In genomic region chr16:71845639-71846431, GRCh38 we compare ENCODE assay signal across 8 cellular contexts. TPM values are rescaled to one million over a fixed set of nuclear protein-coding genes. Genes with fewer than 3 reads are reported as not detected.
DNase-seq lines count a peak whose midpoint lies in the region; ATAC-seq, FAIRE-seq and TF ChIP-seq lines count a peak whose summit lies in the region.

TSS of gene ATXN1L (plus strand) at chr16:71845976. CDS start at chr16:71849741, 3,765 bp downstream.

- H3K79me2 ChIP-seq in H1 (ENCODE audit: control insufficient read depth in 1 of 2, insufficient read depth in 2 of 2, low read length in 2 of 2) = peaks cover 11 to 21% of the 10 kb centered on the region in 2 experiments

- H2BK120ac ChIP-seq in H1 (replicated peaks; ENCODE audit: low read depth, low read length) (no peak within 1 kb of the TSS), mesenchymal stem cell (ENCODE audit: low read depth, low read length) (peak within 1 kb of the TSS; percentile 42)

- peak within 1 kb of the TSS; percentile 75 for H2BK5ac ChIP-seq in H1 (ENCODE audit: low read depth, low read length)
- H2BK5ac ChIP-seq in mesenchymal stem cell (ENCODE audit: low read depth, low read length, poor library complexity, severe bottlenecking) = peak within 1 kb of the TSS; percentile 84

- H4K20me1 ChIP-seq in H1 (replicated peaks in 1 of 2; ENCODE audit: control insufficient read depth in 1 of 2, insufficient read depth in 2 of 2, low read length in 2 of 2) = peaks cover 0 to 7% of the 10 kb centered on the region in 2 experiments

- H3K23ac ChIP-seq in H1 (ENCODE audit: insufficient read length) = no peak within 1 kb of the TSS
- H3K23ac ChIP-seq in mesenchymal stem cell (ENCODE audit: low read length in 2 of 2) = peak within 1 kb of the TSS in 1 of 2 experiments; percentile 75

- peaks cover 11 to 44% (median 18%) of the 10 kb centered on the region in 3 donors for H3K36me3 Mint-ChIP-seq in CD8-positive, alpha-beta memory T cell

- H3K23me2 ChIP-seq in H1 (ENCODE audit: low read depth, low read length) = peaks cover 6% of the 10 kb centered on the region

- no peaks in the 10 kb centered on the region for H3K27me3 Mint-ChIP-seq in CD8-positive, alpha-beta memory T cell

- peak within 1 kb of the TSS; percentile 97 for H3K4me3 ChIP-seq in CD8-positive, alpha-beta memory T cell (ENCODE audit: low read length)
- H3K4me3 ChIP-seq in HL-60 (replicated peaks; ENCODE audit: insufficient read depth, low read length) = peak within 1 kb of the TSS; percentile 99
- peak within 1 kb of the TSS; percentile 78 to 97 (median 94) for H3K4me3 ChIP-seq in H1 (ENCODE audit: extremely low read depth in 1 of 4, insufficient read depth in 2 of 4, low read depth in 3 of 4, low read length in 4 of 4)
- peak within 1 kb of the TSS; percentile 91 to 96 for H3K4me3 ChIP-seq in mesenchymal stem cell (ENCODE audit: insufficient read depth in 1 of 2, low read depth in 1 of 2, low read length in 2 of 2)

- no peak for FAIRE-seq in H1 (lab: Jason Lieb, UNC)

- no peaks in the 10 kb centered on the region for H3K9me3 ChIP-seq in CD8-positive, alpha-beta memory T cell (ENCODE audit: low read length)
- no peaks in the 10 kb centered on the region for H3K9me3 ChIP-seq in H1 (ENCODE audit: insufficient read depth in 2 of 2, low read depth in 1 of 2, low read length in 1 of 2)
- H3K9me3 ChIP-seq in mesenchymal stem cell (ENCODE audit: control insufficient read depth, low read length) = no peaks in the 10 kb centered on the region

- H3K27ac Mint-ChIP-seq in CD8-positive, alpha-beta memory T cell = peak within 1 kb of the TSS; percentile 91 to 98 (median 96)

- H3K18ac ChIP-seq in H1 (ENCODE audit: extremely low read depth, low read length) = no peak within 1 kb of the TSS; the same call in none of the 2 replicates
- peak within 1 kb of the TSS; percentile 68 to 88 for H3K18ac ChIP-seq in mesenchymal stem cell (ENCODE audit: low read depth in 1 of 2, low read length in 2 of 2)

- TF ChIP-seq POLR2A in H1 (IDR thresholded peaks at IDR 0.05; ENCODE audit: control extremely low read depth in 1 of 2, low read depth in 2 of 2, low read length in 2 of 2) = peak; percentile 89 to 95

- TF ChIP-seq EP300 in H1 (IDR thresholded peaks at IDR 0.05; ENCODE audit: borderline replicate concordance in 1 of 2, low read depth in 2 of 2, low read length in 2 of 2) = peak in 1 of 2 experiments; percentile 82; a peak in 1 of 3 replicates

- no peak for TF ChIP-seq RAD21 in H1 (IDR thresholded peaks at IDR 0.05 in 1 of 2, conservative IDR thresholded peaks at IDR 0.05 in 1 of 2; ENCODE audit: low read depth in 2 of 2, low read length in 2 of 2)

- H2BK20ac ChIP-seq in H1 (ENCODE audit: low read length) = no peak within 1 kb of the TSS

- peak within 1 kb of the TSS; percentile 91 to 97 (median 94) for H3K4me3 Mint-ChIP-seq in CD8-positive, alpha-beta memory T cell

- TF ChIP-seq CTCF in HL-60 (IDR thresholded peaks at IDR 0.05; ENCODE audit: insufficient read depth, low read length) (no peak), H1 (IDR thresholded peaks at IDR 0.05; ENCODE audit: control extremely low read depth in 1 of 3, insufficient read depth in 1 of 3, low read depth in 1 of 3, low read length in 3 of 3) (peak in 1 of 3 experiments; percentile 2; a peak in 1 of 4 replicates)

- H3K14ac ChIP-seq in H1 (ENCODE audit: insufficient read length) (no peak within 1 kb of the TSS), mesenchymal stem cell (ENCODE audit: low read length in 2 of 2) (peak within 1 kb of the TSS in 1 of 2 experiments; percentile 66)

- H4K91ac ChIP-seq in H1 (replicated peaks; ENCODE audit: insufficient read length, low read length) (peak within 1 kb of the TSS; percentile 17), mesenchymal stem cell (ENCODE audit: low read length) (no peak within 1 kb of the TSS)

- POLR2A ChIA-PET in CD8-positive, alpha-beta memory T cell (lab: Charles Lee) = interaction anchor here (0.7 to 2.8 kb wide), 5 partner anchors 10 to 50 kb away, joined by 3 to 19 read pairs (median 9); partner anchors contain the start of genes AP1G1 and IST1
- POLR2A ChIA-PET in H1 (lab: Charles Lee; ENCODE audit: partially characterized antibody) = interaction anchor here (0.6 to 3.0 kb wide), 11 partner anchors 10 to 1061 kb away, joined by 3 to 11 read pairs (median 3); partner anchors contain the start of genes AP1G1 and ZNF821

- 4% methylated on average over 44 of the region's 62 CpGs; no CpG with 5 or more reads in 1 of the 2 experiments for WGBS in H1 (ENCODE audit: extremely low coverage in 1 of 2, insufficient coverage in 1 of 2, insufficient read length in 1 of 2, insufficient replicate concordance in 2 of 2, low coverage in 1 of 2, low lambda C conversion rate in 2 of 2, missing lambda C conversion rate in 1 of 2), 2 experiments
- WGBS in mesenchymal stem cell = 1% methylated on average over 59 of the region's 62 CpGs

- peaks cover 17% of the 10 kb centered on the region for H3K4me1 ChIP-seq in CD8-positive, alpha-beta memory T cell (ENCODE audit: insufficient read depth, low read length)
- H3K4me1 ChIP-seq in H1 (replicated peaks in 1 of 4; ENCODE audit: control insufficient read depth in 3 of 4, insufficient read depth in 4 of 4, low read length in 3 of 4) (peaks cover 0 to 5% (median 0%) of the 10 kb centered on the region in 4 experiments; a peak in 2 of 7 replicates), mesenchymal stem cell (ENCODE audit: control insufficient read depth, insufficient read depth, low read depth, low read length) (peaks cover 5% of the 10 kb centered on the region)

- H2BK12ac ChIP-seq in H1 (ENCODE audit: low read depth, low read length) (peak within 1 kb of the TSS; percentile 27; the same call in 1 of the 2 replicates), mesenchymal stem cell (ENCODE audit: low read length in 2 of 2) (no peak within 1 kb of the TSS)

- H4K8ac ChIP-seq in H1 (ENCODE audit: extremely low read depth, insufficient read depth, low read length) = peak within 1 kb of the TSS; percentile 96
- peak within 1 kb of the TSS; percentile 97 for H4K8ac ChIP-seq in mesenchymal stem cell (ENCODE audit: low read length)

- ATAC-seq in GM19463 (IDR thresholded peaks at IDR 0.05; ENCODE audit: unreplicated experiment) = peak; percentile 75

- peak; percentile 88 to 95 (median 92) for DNase-seq in CD8-positive, alpha-beta memory T cell
- DNase-seq in HL-60 (ENCODE audit: low read depth in 1 of 2, low spot score in 1 of 2) (peak; percentile 89 to 92), H1 (ENCODE audit: low read depth in 1 of 2, low spot score in 2 of 2) (peak; percentile 50 to 98), mesenchymal stem cell (peak; percentile 93)
- peak; percentile 69 for DNase-seq in NK-92 treated with Interleukin-12 subunit alpha and Interleukin-12 subunit beta, amount 100 ng/mL, for 24 hours (lab: John Stamatoyannopoulos, UW)
- peak; percentile 83 to 86 for DNase-seq in activated CD8-positive, alpha-beta memory T cell treated with anti-CD3 and anti-CD28 coated beads for 4 hours (ENCODE audit: low read depth in 2 of 2)
- peak; percentile 66 for DNase-seq in stimulated activated CD8-positive, alpha-beta memory T cell treated with anti-CD3 and anti-CD28 coated beads, Interleukin-12 subunit alpha, Interleukin-12 subunit beta, amount 100 ng/mL, for 24 hours (ENCODE audit: extremely low read depth)

- H3K9ac ChIP-seq in H1 (replicated peaks in 1 of 4; ENCODE audit: extremely low read depth in 1 of 4, low read depth in 3 of 4, low read length in 3 of 4) = peak within 1 kb of the TSS; percentile 81 to 94 (median 88)
- H3K9ac ChIP-seq in mesenchymal stem cell (ENCODE audit: low read length) = peak within 1 kb of the TSS; percentile 99

- peak within 1 kb of the TSS; percentile 87 for H3K56ac ChIP-seq in H1 (replicated peaks; ENCODE audit: insufficient read length, low read depth, low read length)

- no peaks in the 10 kb centered on the region for H3K27me3 ChIP-seq in CD8-positive, alpha-beta memory T cell (ENCODE audit: insufficient read depth, low read length, poor library complexity, severe bottlenecking)
- H3K27me3 ChIP-seq in HL-60 (ENCODE audit: insufficient read depth, poor library complexity, severe bottlenecking) (no peaks in the 10 kb centered on the region), H1 (replicated peaks in 1 of 4; ENCODE audit: control insufficient read depth in 3 of 4, extremely low read depth in 1 of 4, insufficient read depth in 3 of 4, low read length in 3 of 4) (no peaks in the 10 kb centered on the region), mesenchymal stem cell (ENCODE audit: control insufficient read depth in 1 of 2, insufficient read depth in 1 of 2, low read length in 2 of 2) (no peaks in the 10 kb centered on the region)

- peak within 1 kb of the TSS; percentile 90 for H3K27ac ChIP-seq in CD8-positive, alpha-beta memory T cell (ENCODE audit: low read depth, low read length)
- peak within 1 kb of the TSS; percentile 81 for H3K27ac ChIP-seq in HL-60 (replicated peaks)
- peak within 1 kb of the TSS; percentile 87 for H3K27ac ChIP-seq in H1 (ENCODE audit: low read depth, low read length)
- peak within 1 kb of the TSS; percentile 19 for H3K27ac ChIP-seq in mesenchymal stem cell (ENCODE audit: low read length, poor library complexity, severe bottlenecking)

- CTCF ChIA-PET in CD8-positive, alpha-beta memory T cell (lab: Charles Lee) = interaction anchor here (1.0 to 3.4 kb wide), 5 partner anchors 10 to 48 kb away, joined by 3 to 22 read pairs (median 3); no protein-coding TSS in a partner anchor
- CTCF ChIA-PET in H1 (lab: Charles Lee; ENCODE audit: partially characterized antibody) = interaction anchor here (1.3 kb wide), 1 partner anchor 12 kb away, joined by 3 read pairs; no protein-coding TSS in a partner anchor

- H2AFZ ChIP-seq in H1 (ENCODE audit: low read length) (peak within 1 kb of the TSS; percentile 43; the same call in 1 of the 2 replicates), mesenchymal stem cell (ENCODE audit: low read depth, low read length) (peak within 1 kb of the TSS; percentile 67)

- H3K79me1 ChIP-seq in H1 (ENCODE audit: low read depth, low read length) (peaks cover 11% of the 10 kb centered on the region; the same call in 1 of the 2 replicates), mesenchymal stem cell (replicated peaks; ENCODE audit: low read length, poor library complexity, severe bottlenecking) (peaks cover 25% of the 10 kb centered on the region)

- H2AK5ac ChIP-seq in H1 (ENCODE audit: low read depth, low read length) = no peak within 1 kb of the TSS
- peak within 1 kb of the TSS; percentile 71 for H2AK5ac ChIP-seq in mesenchymal stem cell (ENCODE audit: low read length, severe bottlenecking)

- H3K4ac ChIP-seq in H1 (replicated peaks; ENCODE audit: insufficient read length, low read depth, low read length) (peak within 1 kb of the TSS; percentile 73), mesenchymal stem cell (ENCODE audit: low read depth in 1 of 2, low read length in 2 of 2) (peak within 1 kb of the TSS; percentile 73 to 97)

- peaks cover 34 to 50% (median 43%) of the 10 kb centered on the region in 3 donors for H3K4me1 Mint-ChIP-seq in CD8-positive, alpha-beta memory T cell

- H4K5ac ChIP-seq in H1 (ENCODE audit: insufficient read length, low read depth, low read length) = peak within 1 kb of the TSS; percentile 55

- H3K9me3 Mint-ChIP-seq in CD8-positive, alpha-beta memory T cell = no peaks in the 10 kb centered on the region

- peaks cover 27% of the 10 kb centered on the region for H3K36me3 ChIP-seq in CD8-positive, alpha-beta memory T cell (ENCODE audit: insufficient read depth, low read length)
- H3K36me3 ChIP-seq in H1 (ENCODE audit: control insufficient read depth in 2 of 4, insufficient read depth in 4 of 4, low read length in 3 of 4) = peaks cover 7 to 19% (median 12%) of the 10 kb centered on the region in 4 experiments; a peak in 5 of 8 replicates
- H3K36me3 ChIP-seq in mesenchymal stem cell (ENCODE audit: control insufficient read depth in 1 of 2, insufficient read depth in 2 of 2, low read depth in 1 of 2, low read length in 2 of 2) = peaks cover 20 to 31% of the 10 kb centered on the region in 2 experiments

- H3K4me2 ChIP-seq in H1 (ENCODE audit: insufficient read depth in 1 of 2, low read depth in 2 of 2, low read length in 2 of 2) (peak within 1 kb of the TSS; percentile 78 to 90), mesenchymal stem cell (ENCODE audit: low read length, poor library complexity, severe bottlenecking) (peak within 1 kb of the TSS; percentile 93)

- H2BK15ac ChIP-seq in H1 (ENCODE audit: low read length) = no peak within 1 kb of the TSS
- peak within 1 kb of the TSS; percentile 12 for H2BK15ac ChIP-seq in mesenchymal stem cell (ENCODE audit: low read depth, poor library complexity, severe bottlenecking)

RNA-seq across cellular contexts. Expression of gene ATXN1L, which starts in this region (rescaled TPM):
- 10 to 100 TPM; 16.9 to 19.7 TPM for total RNA-seq in CD8-positive, alpha-beta memory T cell
- 11.9 TPM for polyA plus RNA-seq in CD8-positive, alpha-beta memory T cell
- total RNA-seq in H1 (2021; fragmentation: NEBNext Ultra II Directional; extraction: Animal tissue kit (Norgen Biotek cat#: 25700)) = 20.8 and 23.8 TPM in 2 replicates
- polyA plus RNA-seq in H1 (2011; rRNA removed) = 12.1 and 14.7 TPM in 2 replicates
- polyA plus RNA-seq in H1 (2011; cell fraction: cytosol; rRNA removed) = 12.5 TPM
- 16.2 TPM for polyA plus RNA-seq in H1 (2011; cell fraction: nucleus; rRNA removed)
- polyA plus RNA-seq in H1 (2012, experiment 1 of 2) = 13.2 to 17.9 TPM (median 15.1 TPM) in 4 replicates
- polyA plus RNA-seq in H1 (2012, experiment 2 of 2) = 6.2 TPM
- 10.0 TPM for polyA plus RNA-seq in H1 (2013, experiment 1 of 2)
- polyA plus RNA-seq in H1 (2013, experiment 2 of 2) = 9.9 TPM
- polyA minus RNA-seq in H1 (2011; rRNA and poly(A)+ RNA removed) = 24.8 and 25.3 TPM in 2 replicates
- 10.6 TPM for polyA minus RNA-seq in H1 (2011; cell fraction: cytosol; rRNA and poly(A)+ RNA removed)
- polyA minus RNA-seq in H1 (2011; cell fraction: nucleus; rRNA and poly(A)+ RNA removed) = 16.9 TPM
- 10.0 TPM for polyA plus RNA-seq in mesenchymal stem cell (2013, experiment 1 of 2)
- 11.1 TPM for polyA plus RNA-seq in mesenchymal stem cell (2013, experiment 2 of 2)

Comparison
In these comparisons a context has a peak if more than half of its experiments do, and no peak if none do; other contexts are left out.
1. Peak in every context shown above with its lines: DNase-seq, ATAC-seq, H3K4me3 ChIP-seq and H3K27ac ChIP-seq.
2. H3K27ac ChIP-seq: peak in every context shown above with its lines; median percentile 90 in CD8-positive, alpha-beta memory T cell; 87 in H1; 81 in HL-60; 19 in mesenchymal stem cell.